19 cellular contexts compared by ENCODE assay signal in the genomic region with DNA sequence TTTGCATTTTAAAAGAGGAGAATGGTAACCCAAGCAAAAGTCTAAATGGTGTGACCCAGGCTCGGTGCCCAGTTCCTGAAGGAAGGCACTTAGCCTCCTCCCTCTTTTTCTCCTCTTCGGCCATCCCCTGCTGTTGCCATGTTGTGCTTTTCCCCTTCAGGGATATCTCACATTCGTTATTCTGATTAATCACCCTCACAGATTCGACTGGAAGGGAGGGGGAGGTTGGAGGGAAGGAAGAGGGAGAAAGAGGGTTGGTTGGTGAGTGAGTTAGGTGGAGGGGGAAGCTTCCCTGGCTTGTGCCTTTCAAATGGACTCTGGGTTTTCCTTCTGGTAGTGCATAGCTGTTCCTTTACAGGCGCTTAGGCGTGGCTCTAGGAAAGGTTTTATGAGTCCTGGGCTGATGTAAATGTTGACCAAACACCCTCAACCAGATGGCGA. TPM values are rescaled to one million over a fixed set of nuclear protein-coding genes. Genes with fewer than 3 reads are reported as not detected.
DNase-seq lines count a peak whose midpoint lies in the region; ATAC-seq and TF ChIP-seq lines count a peak whose summit lies in the region.
"Had no signal": no experiment of that assay in that cellular context is flagged by ENCODE, and none has a peak within 500 bp of the region (broad histone marks: within the 10 kb centered on the region; RNA-seq: fewer than 3 reads in every experiment).

No MANE protein-coding gene starts in this region.

- ATAC-seq in left colon = peak; percentile 98
- ATAC-seq in GM21576 (IDR thresholded peaks at IDR 0.05; ENCODE audit: unreplicated experiment) = no peak
- ATAC-seq: Panc1 had no signal

- peaks cover 88% of the 10 kb centered on the region for H3K36me3 Mint-ChIP-seq in brain
- H3K36me3 Mint-ChIP-seq in activated naive CD4-positive, alpha-beta T cell treated with anti-CD3 and anti-CD28 coated beads, Interleukin-2, amount 10 ng/mL, durations not matched to agents 7 days and 5 days = no peaks in the 10 kb centered on the region

- intact Hi-C loops in left colon (cut with DNase I, micrococcal nuclease) = no loop called here
- intact Hi-C loops in posterior vena cava (cut with DNase I) = no loop called here

- H3K27me3 Mint-ChIP-seq in brain = no peaks in the 10 kb centered on the region
- H3K27me3 Mint-ChIP-seq in activated naive CD4-positive, alpha-beta T cell treated with anti-CD3 and anti-CD28 coated beads, Interleukin-2, amount 10 ng/mL, durations not matched to agents 7 days and 5 days = no peaks in the 10 kb centered on the region
- H3K27me3 Mint-ChIP-seq: activated CD4-positive, alpha-beta T cell treated with anti-CD3 and anti-CD28 coated beads for 36 hours had no signal

- peaks cover 42% of the 10 kb centered on the region for H3K4me1 Mint-ChIP-seq in brain
- H3K4me1 Mint-ChIP-seq in activated naive CD4-positive, alpha-beta T cell treated with anti-CD3 and anti-CD28 coated beads, Interleukin-2, amount 10 ng/mL, durations not matched to agents 7 days and 5 days = no peaks in the 10 kb centered on the region

- DNase-seq in DMS153 (lab: John Stamatoyannopoulos, UW) = peak; percentile 48
- DNase-seq in DMS153 treated with DMSO at 0.1 percent for 48 hours (lab: John Stamatoyannopoulos, UW; ENCODE audit: unreplicated experiment) = no peak
- peak; percentile 56 to 66 for DNase-seq in left colon
- DNase-seq in activated effector memory CD4-positive, alpha-beta T cell treated with Interleukin-2 at 50 U/mL for 16 hours = no peak
- DNase-seq in activated naive CD4-positive, alpha-beta T cell treated with anti-CD3 and anti-CD28 coated beads, Interleukin-2, amount 10 ng/mL, durations not matched to agents 7 days and 5 days = no peak
- DNase-seq in posterior vena cava (ENCODE audit: low spot score) = no peak
- DNase-seq: activated CD4-positive, alpha-beta T cell treated with anti-CD3 and anti-CD28 coated beads for 36 hours; activated CD8-positive, alpha-beta memory T cell treated with anti-CD3 and anti-CD28 coated beads, Interleukin-2, amount 50 U/mL, for 4 hours; activated naive CD4-positive, alpha-beta T cell; cortex of kidney; kidney; NCI-H1694; NCI-H446; ovary; tibial artery had no signal

- CTCF ChIA-PET in activated naive CD4-positive, alpha-beta T cell treated with anti-CD3 and anti-CD28 coated beads, Interleukin-2, amount 10 ng/mL, durations not matched to agents 7 days and 5 days (lab: Charles Lee) = interaction anchor here (1.0 kb wide), 1 partner anchor 18 kb away, joined by 3 read pairs; no protein-coding TSS in a partner anchor

- H3K4me3 Mint-ChIP-seq in brain = peak overlapping the region in 1 of 5 experiments; percentile 44
- H3K4me3 Mint-ChIP-seq in activated naive CD4-positive, alpha-beta T cell treated with anti-CD3 and anti-CD28 coated beads, Interleukin-2, amount 10 ng/mL, durations not matched to agents 7 days and 5 days = no peak overlapping the region
- H3K4me3 Mint-ChIP-seq: activated CD4-positive, alpha-beta T cell treated with anti-CD3 and anti-CD28 coated beads for 36 hours had no signal

- no peak for TF ChIP-seq CTCF in brain (conservative IDR thresholded peaks at IDR 0.05)

- H3K9me3 Mint-ChIP-seq in brain = no peaks in the 10 kb centered on the region
- H3K9me3 Mint-ChIP-seq in activated naive CD4-positive, alpha-beta T cell treated with anti-CD3 and anti-CD28 coated beads, Interleukin-2, amount 10 ng/mL, durations not matched to agents 7 days and 5 days = no peaks in the 10 kb centered on the region

- H3K27ac Mint-ChIP-seq in brain = peak overlapping the region; percentile 53 to 89 (median 80)
- no peak overlapping the region for H3K27ac Mint-ChIP-seq in activated naive CD4-positive, alpha-beta T cell treated with anti-CD3 and anti-CD28 coated beads, Interleukin-2, amount 10 ng/mL, durations not matched to agents 7 days and 5 days
- H3K27ac Mint-ChIP-seq: activated CD4-positive, alpha-beta T cell treated with anti-CD3 and anti-CD28 coated beads for 36 hours had no signal

RNA-seq across cellular contexts. Expression of a gene that starts 39.0 kb away (rescaled TPM):
- 0.22 TPM for polyA plus RNA-seq in brain (ENCODE audit: insufficient read depth, low read depth, low replicate concordance)
- total RNA-seq in left colon (1 to 10 TPM; 1.7 to 7.0 TPM), posterior vena cava (not detected)
- total RNA-seq: activated CD4-positive, alpha-beta T cell treated with anti-CD3 and anti-CD28 coated beads for 36 hours; mononuclear cell had no signal

Comparison
In these comparisons a context has a peak if more than half of its experiments do, and no peak if none do; other contexts are left out.
1. DNase-seq: peak in DMS153 (single experiment) and left colon (2 of 2); none in DMS153 treated with DMSO at 0.1 percent for 48 hours (single experiment), activated effector memory CD4-positive, alpha-beta T cell treated with Interleukin-2 at 50 U/mL for 16 hours (single experiment), activated naive CD4-positive, alpha-beta T cell treated with anti-CD3 and anti-CD28 coated beads, Interleukin-2, amount 10 ng/mL, durations not matched to agents 7 days and 5 days (single experiment) and posterior vena cava (single experiment).